14 cellular contexts compared by ENCODE assay signal in the genomic region with DNA sequence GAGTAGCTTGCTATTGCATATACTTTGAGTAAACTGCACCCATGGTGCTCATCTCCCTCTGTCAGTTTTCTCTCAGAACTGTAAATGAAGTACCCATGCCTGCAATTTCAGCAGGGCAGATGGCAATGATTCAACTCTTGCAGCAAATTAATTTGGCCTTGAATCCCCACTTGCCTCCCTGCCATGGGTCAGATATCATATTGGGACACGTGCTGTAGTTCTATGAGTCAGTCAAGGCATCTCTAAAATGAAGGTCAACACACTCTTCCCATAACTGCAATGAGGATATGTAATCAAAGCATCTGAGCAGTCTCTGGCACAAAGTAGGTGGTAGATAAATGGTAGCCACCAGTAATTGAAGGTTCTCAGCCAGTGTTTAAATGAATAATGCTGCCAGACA.
"Had no signal": no experiment of that assay in that cellular context is flagged by ENCODE, and none has a peak within 500 bp of the region (broad histone marks: within the 10 kb centered on the region; RNA-seq: fewer than 3 reads in every experiment).

No MANE protein-coding gene starts in this region.

- DNase-seq: activated CD4-positive, alpha-beta T cell treated with anti-CD3 and anti-CD28 coated beads, Interleukin-2, amount 10 ng/mL, durations not matched to agents 7 days and 5 days; activated CD4-positive, CD25-positive, alpha-beta regulatory T cell; activated naive CD4-positive, alpha-beta T cell treated with anti-CD3 and anti-CD28 coated beads, Interleukin-2, amount 10 ng/mL, durations not matched to agents 7 days and 5 days; activated T-cell treated with anti-CD3 and anti-CD28 coated beads for 4 hours; amniotic stem cell; cerebellar nuclear complex; dorsolateral prefrontal cortex; gastrocnemius medialis; heart right ventricle; left ventricle myocardium inferior; posterior cingulate gyrus had no signal

- H3K9me3 ChIP-seq: gastrocnemius medialis, heart right ventricle, left ventricle myocardium inferior had no signal

- H3K27ac ChIP-seq: dorsolateral prefrontal cortex, gastrocnemius medialis, heart right ventricle, left ventricle myocardium inferior, skin epidermis had no signal

- H3K4me3 ChIP-seq: dorsolateral prefrontal cortex, gastrocnemius medialis, heart right ventricle, left ventricle myocardium inferior, skin epidermis had no signal

- H3K36me3 ChIP-seq: gastrocnemius medialis, heart right ventricle, left ventricle myocardium inferior had no signal

- ATAC-seq: activated T-helper 17 cell treated with anti-CD3 and anti-CD28 coated beads, Interleukin-2, amount 50 U/mL, for 72 hours; esophagus mucosa; gastrocnemius medialis; heart right ventricle had no signal

- H3K4me1 ChIP-seq: left ventricle myocardium inferior had no signal

- H3K27me3 ChIP-seq: heart right ventricle had no signal
